Comparison of ENCODE assay signal across 8 cellular contexts in the genomic region with DNA sequence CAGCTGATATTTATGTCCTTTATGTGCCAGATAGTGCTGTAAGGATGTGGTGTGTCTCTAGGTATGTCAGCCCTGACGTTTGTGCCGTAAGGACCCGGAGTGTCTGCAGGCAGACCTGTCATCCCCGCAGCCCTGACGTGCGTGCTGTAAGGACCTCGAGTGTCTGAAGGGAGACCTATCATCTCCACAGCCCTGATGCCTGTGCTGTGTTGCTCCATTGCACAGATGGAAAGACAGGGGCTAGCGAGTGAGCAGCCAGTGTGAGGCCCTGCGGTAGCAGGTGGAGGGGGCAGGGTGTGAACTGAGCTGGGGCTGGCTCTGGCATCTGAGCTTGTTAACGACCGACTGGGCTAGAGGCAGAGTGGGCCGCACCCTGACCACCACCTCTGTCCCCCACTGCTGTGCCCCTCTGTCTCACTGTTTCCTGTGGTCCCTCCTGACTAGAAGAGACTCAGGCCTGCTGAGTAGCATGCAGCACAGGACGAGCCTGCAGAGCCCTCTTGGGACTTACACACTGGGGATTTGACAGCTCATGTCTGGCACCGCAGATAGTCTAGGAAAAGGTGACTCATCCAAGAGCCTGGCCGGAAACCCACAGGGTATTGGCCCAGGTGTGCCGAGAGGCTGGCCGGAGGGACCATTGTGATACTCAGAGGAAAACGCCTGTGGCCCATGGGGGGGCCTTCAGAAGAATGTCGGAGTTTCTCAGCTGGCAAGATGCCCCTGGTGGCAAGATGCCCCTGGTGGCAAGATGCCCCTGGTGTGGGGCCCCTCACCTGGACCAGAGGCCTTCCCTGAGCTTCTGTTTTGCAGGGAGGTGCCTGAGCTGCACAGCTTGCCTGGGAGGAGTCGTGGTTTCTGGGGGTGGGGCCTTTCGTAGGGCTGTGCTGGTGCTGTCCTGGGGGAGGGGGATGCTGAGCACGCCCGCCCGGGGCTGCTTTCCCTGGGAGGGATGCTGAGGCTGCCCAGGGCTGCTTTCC. TPM values are rescaled to one million over a fixed set of nuclear protein-coding genes. Genes with fewer than 3 reads are reported as not detected.
DNase-seq lines count a peak whose midpoint lies in the region; ATAC-seq, FAIRE-seq and TF ChIP-seq lines count a peak whose summit lies in the region.

No MANE protein-coding gene starts in this region.

- H3K27me3 ChIP-seq in DOHH2 (ENCODE audit: control insufficient read depth, low read length), result no peaks in the 10 kb centered on the region
- no peaks in the 10 kb centered on the region for H3K27me3 ChIP-seq in astrocyte (ENCODE audit: insufficient read depth, low read length)
- H3K27me3 ChIP-seq in keratinocyte (ENCODE audit: control insufficient read depth, extremely low read depth, insufficient read depth, low read length), result no peaks in the 10 kb centered on the region

- H3K36me3 ChIP-seq in DOHH2 (ENCODE audit: control insufficient read depth, low read length) (no peaks in the 10 kb centered on the region), astrocyte (ENCODE audit: insufficient read depth, low read length) (no peaks in the 10 kb centered on the region), keratinocyte (ENCODE audit: control insufficient read depth in 2 of 2, extremely low read depth in 1 of 2, insufficient read depth in 2 of 2, low read length in 2 of 2) (no peaks in the 10 kb centered on the region)

- peak; percentile 85 for DNase-seq in astrocyte (ENCODE audit: low read depth)
- DNase-seq in keratinocyte (ENCODE audit: low read depth, low spot score), result peak; percentile 81
- DNase-seq in stimulated activated CD8-positive, alpha-beta memory T cell treated with anti-CD3 and anti-CD28 coated beads, Interleukin-7, amount 100 ng/mL, for 24 hours (ENCODE audit: low read depth), result peak; percentile 21
- no peak for DNase-seq in progenitor cell of endocrine pancreas (ENCODE audit: low spot score, unreplicated experiment)

- dilution Hi-C loops in keratinocyte (cut with MboI; ENCODE audit: extremely low pct_ligation_motif_present, low sequenced_read_pairs), result no loop called here

- H3K27ac ChIP-seq in DOHH2 (ENCODE audit: low read depth, low read length) (peak overlapping the region; percentile 48), astrocyte (ENCODE audit: low read depth, low read length) (peak overlapping the region; percentile 54), keratinocyte (ENCODE audit: control insufficient read depth, insufficient read depth, low read length) (peak overlapping the region; percentile 47)

- no peaks in the 10 kb centered on the region for H3F3A ChIP-seq in DOHH2 (ENCODE audit: control insufficient read depth, insufficient read depth)

- H3K4me3 Mint-ChIP-seq in astrocyte (ENCODE audit: unreplicated experiment), result no peak overlapping the region
- no peak overlapping the region for H3K4me3 Mint-ChIP-seq in progenitor cell of endocrine pancreas (ENCODE audit: low read depth)

- H3K4me3 ChIP-seq in DOHH2 (ENCODE audit: low read length) (peak overlapping the region; percentile 51), astrocyte (ENCODE audit: insufficient read depth, low read depth, low read length) (no peak overlapping the region), keratinocyte (ENCODE audit: control insufficient read depth in 2 of 3, extremely low read depth in 1 of 3, insufficient read depth in 2 of 3, low read depth in 1 of 3, low read length in 3 of 3) (peak overlapping the region in 2 of 3 experiments; percentile 13 to 64)

- H3K36me3 Mint-ChIP-seq in astrocyte (ENCODE audit: low read depth, unreplicated experiment), result no peaks in the 10 kb centered on the region
- H3K36me3 Mint-ChIP-seq in progenitor cell of endocrine pancreas (ENCODE audit: insufficient read depth), result no peaks in the 10 kb centered on the region

- FAIRE-seq in astrocyte (lab: Jason Lieb, UNC), result no peak
- peak; percentile 89 for FAIRE-seq in keratinocyte (lab: Jason Lieb, UNC)

- no peaks in the 10 kb centered on the region for H3K9me1 ChIP-seq in keratinocyte (ENCODE audit: control insufficient read depth, extremely low read depth, insufficient read depth, low read length)

- H3K9ac ChIP-seq in astrocyte (ENCODE audit: low read length), result peak overlapping the region; percentile 12
- H3K9ac ChIP-seq in keratinocyte (ENCODE audit: control insufficient read depth, extremely low read depth, insufficient read depth, low read length), result peak overlapping the region; percentile 39

- H3K9me3 Mint-ChIP-seq in astrocyte (ENCODE audit: unreplicated experiment), result no peaks in the 10 kb centered on the region
- no peaks in the 10 kb centered on the region for H3K9me3 Mint-ChIP-seq in progenitor cell of endocrine pancreas (ENCODE audit: low read depth)

- H3K9me2 ChIP-seq in DOHH2 (replicated peaks; ENCODE audit: control insufficient read depth, low read length), result no peaks in the 10 kb centered on the region

- 0 out of 2 replicates have a peak, but pooled peaks cover 3% of the 10 kb centered on the region for H4K20me1 ChIP-seq in DOHH2 (ENCODE audit: control insufficient read depth, insufficient read depth, low read depth, low read length)
- H4K20me1 ChIP-seq in astrocyte (ENCODE audit: insufficient read depth, low read length), result peaks cover 81% of the 10 kb centered on the region
- peaks cover 6% of the 10 kb centered on the region for H4K20me1 ChIP-seq in keratinocyte (ENCODE audit: control insufficient read depth, extremely low read depth, insufficient read depth, low read length)

- no peaks in the 10 kb centered on the region for H3K9me3 ChIP-seq in DOHH2 (ENCODE audit: control insufficient read depth, insufficient read depth, low read length)
- no peaks in the 10 kb centered on the region for H3K9me3 ChIP-seq in astrocyte (ENCODE audit: insufficient read depth, low read depth, low read length)
- no peaks in the 10 kb centered on the region for H3K9me3 ChIP-seq in keratinocyte (ENCODE audit: control insufficient read depth, low read depth, low read length)

- TF ChIP-seq CTCF in DOHH2 (IDR thresholded peaks at IDR 0.05; ENCODE audit: low read depth, low read length, poor library complexity, severe bottlenecking), result no peak
- TF ChIP-seq CTCF in astrocyte (IDR thresholded peaks at IDR 0.05; ENCODE audit: insufficient read depth, low read depth, low read length), result no peak
- peak in 1 of 3 experiments; percentile 2 for TF ChIP-seq CTCF in keratinocyte (optimal IDR thresholded peaks at IDR 0.05 in 1 of 3, IDR thresholded peaks at IDR 0.05 in 1 of 3, conservative IDR thresholded peaks at IDR 0.05 in 1 of 3; ENCODE audit: extremely low read depth in 1 of 3, insufficient read depth in 2 of 3, low read length in 3 of 3)
- no peak for TF ChIP-seq CTCF in progenitor cell of endocrine pancreas (IDR thresholded peaks at IDR 0.05; ENCODE audit: unreplicated experiment)

- H3K27me3 Mint-ChIP-seq in astrocyte (ENCODE audit: low read depth, unreplicated experiment), result no peaks in the 10 kb centered on the region
- no peaks in the 10 kb centered on the region for H3K27me3 Mint-ChIP-seq in progenitor cell of endocrine pancreas

- peaks cover 3% of the 10 kb centered on the region; the same call in 1 of the 2 replicates for H3K79me2 ChIP-seq in DOHH2 (ENCODE audit: control insufficient read depth, low read length)
- peaks cover 62% of the 10 kb centered on the region for H3K79me2 ChIP-seq in astrocyte (ENCODE audit: insufficient read depth, low read length)
- H3K79me2 ChIP-seq in keratinocyte (ENCODE audit: control insufficient read depth, insufficient read depth, low read length), result peaks cover 4% of the 10 kb centered on the region

- H3K27ac Mint-ChIP-seq in astrocyte (ENCODE audit: unreplicated experiment), result peak overlapping the region; percentile 26
- no peak overlapping the region for H3K27ac Mint-ChIP-seq in progenitor cell of endocrine pancreas

- ATAC-seq in GM19467 (IDR thresholded peaks at IDR 0.05; ENCODE audit: unreplicated experiment) (peak; percentile 63), HG03520 (IDR thresholded peaks at IDR 0.05; ENCODE audit: unreplicated experiment) (peak; percentile 76), SK-N-SH treated with all-trans-retinoic acid at 6 μM for 48 hours (peak; percentile 93)

- H3K4me1 ChIP-seq in DOHH2 (ENCODE audit: control insufficient read depth, low read length) (peaks cover 28% of the 10 kb centered on the region), astrocyte (ENCODE audit: insufficient read depth, low read length) (peaks cover 44% of the 10 kb centered on the region), keratinocyte (ENCODE audit: control insufficient read depth, extremely low read depth, insufficient read depth, low read length) (peaks cover 25% of the 10 kb centered on the region)

- H3K4me1 Mint-ChIP-seq in astrocyte (ENCODE audit: low read depth, unreplicated experiment), result peaks cover 23% of the 10 kb centered on the region
- H3K4me1 Mint-ChIP-seq in progenitor cell of endocrine pancreas (ENCODE audit: low read depth), result peaks cover 12% of the 10 kb centered on the region

- H2AFZ ChIP-seq in astrocyte (ENCODE audit: low read depth, low read length) (no peak overlapping the region), keratinocyte (ENCODE audit: control insufficient read depth, low read length) (no peak overlapping the region)

- H3K4me2 ChIP-seq in DOHH2 (ENCODE audit: low read length), result peak overlapping the region; percentile 61
- H3K4me2 ChIP-seq in astrocyte (ENCODE audit: low read length), result peak overlapping the region; percentile 66
- peak overlapping the region; percentile 94 for H3K4me2 ChIP-seq in keratinocyte (ENCODE audit: control insufficient read depth, extremely low read depth, insufficient read depth, low read depth, low read length)

TF ChIP-seq in SK-N-SH treated with all-trans-retinoic acid at 6 μM for 48 hours, 23 proteins besides CTCF, POLR2A, EP300 and RAD21 (continues in another document):
- no peak for TF ChIP-seq ARNTL (CRISPR knock-in tag; IDR thresholded peaks at IDR 0.05; ENCODE audit: borderline replicate concordance, low read depth)

RNA-seq across cellular contexts. Expression of gene INPP5A, which starts 34.3 kb away (rescaled TPM):
- total RNA-seq in astrocyte, result 29.2 and 39.1 TPM in 2 replicates
- polyA plus RNA-seq in keratinocyte, result 8.7 to 18.9 TPM (median 11.2 TPM) in 3 replicates
- polyA plus RNA-seq in keratinocyte (2011; ENCODE audit: low read depth), result 2.2 TPM
- polyA plus RNA-seq in keratinocyte (2011; cell fraction: cytosol; rRNA removed), result 11.5 and 12.1 TPM in 2 replicates
- polyA plus RNA-seq in keratinocyte (2011; cell fraction: nucleus; rRNA removed), result 6.2 and 8.2 TPM in 2 replicates
- polyA plus RNA-seq in keratinocyte (2012; ENCODE audit: low replicate concordance), result 7.7 and 13.5 TPM in 2 replicates
- 14.7 to 20.5 TPM (median 15.0 TPM) in 3 replicates for polyA minus RNA-seq in keratinocyte
- 20.3 TPM for polyA minus RNA-seq in keratinocyte (2011; cell fraction: cytosol; rRNA and poly(A)+ RNA removed)
- 4.7 and 8.1 TPM in 2 replicates for polyA minus RNA-seq in keratinocyte (2011; cell fraction: nucleus; rRNA and poly(A)+ RNA removed)
- 30.0 and 30.6 TPM in 2 replicates for total RNA-seq in progenitor cell of endocrine pancreas
